In genomic region chr4:2731907-2732314, GRCh38 we compare ENCODE assay signal across 2 cellular contexts.
A peak's percentile ranks its signal among the peaks of the same experiment; 100 is the strongest.
TF ChIP-seq lines count a peak whose summit lies in the region.

No MANE protein-coding gene starts in this region.

TF ChIP-seq in K562, 482 proteins besides CTCF, POLR2A, EP300 and RAD21:
- TF ChIP-seq POLR2G (IDR thresholded peaks at IDR 0.05; ENCODE audit: low read depth, low read length): peak; percentile 54; the same call in 1 of the 2 replicates
- no peak for TF ChIP-seq MAFK (IDR thresholded peaks at IDR 0.05; ENCODE audit: low read length)
- TF ChIP-seq ZBTB33 (CRISPR knock-in tag; IDR thresholded peaks at IDR 0.05): peak; percentile 94
- TF ChIP-seq TRIM24 (IDR thresholded peaks at IDR 0.05): no peak
- no peak for TF ChIP-seq JUNB (CRISPR knock-in tag; conservative IDR thresholded peaks at IDR 0.05)
- TF ChIP-seq DLX4 (CRISPR knock-in tag; IDR thresholded peaks at IDR 0.05): no peak
- no peak for TF ChIP-seq ZNF41 (CRISPR knock-in tag; conservative IDR thresholded peaks at IDR 0.05)
- TF ChIP-seq MTA1 (IDR thresholded peaks at IDR 0.05; ENCODE audit: borderline replicate concordance): no peak
- no peak for TF ChIP-seq MITF (IDR thresholded peaks at IDR 0.05)
- TF ChIP-seq HSF4 (CRISPR knock-in tag; IDR thresholded peaks at IDR 0.05; ENCODE audit: borderline replicate concordance): no peak
- TF ChIP-seq ATF1 (CRISPR knock-in tag; IDR thresholded peaks at IDR 0.05): no peak
- no peak for TF ChIP-seq ATF1 (tag; IDR thresholded peaks at IDR 0.05)

TF ChIP-seq in HepG2, 621 proteins besides CTCF, POLR2A, EP300 and RAD21:
- TF ChIP-seq ZNF512B (CRISPR knock-in tag; IDR thresholded peaks at IDR 0.05; ENCODE audit: borderline replicate concordance): no peak
- no peak for TF ChIP-seq ZNF253 (CRISPR knock-in tag; IDR thresholded peaks at IDR 0.05; ENCODE audit: borderline replicate concordance)
- no peak for TF ChIP-seq RNF2 (conservative IDR thresholded peaks at IDR 0.05; ENCODE audit: low read depth)
- TF ChIP-seq ETV5 (CRISPR knock-in tag; IDR thresholded peaks at IDR 0.05; ENCODE audit: borderline replicate concordance): no peak
- TF ChIP-seq SMARCE1 (IDR thresholded peaks at IDR 0.05; ENCODE audit: borderline replicate concordance): no peak
- no peak for TF ChIP-seq HOXA7 (CRISPR knock-in tag; IDR thresholded peaks at IDR 0.05)
- TF ChIP-seq, protein P1, sequence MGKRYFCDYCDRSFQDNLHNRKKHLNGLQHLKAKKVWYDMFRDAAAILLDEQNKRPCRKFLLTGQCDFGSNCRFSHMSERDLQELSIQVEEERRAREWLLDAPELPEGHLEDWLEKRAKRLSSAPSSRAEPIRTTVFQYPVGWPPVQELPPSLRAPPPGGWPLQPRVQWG (CRISPR knock-in tag; IDR thresholded peaks at IDR 0.05; ENCODE audit: borderline replicate concordance, low read depth): no peak
- peak; percentile 84 for TF ChIP-seq ZBTB33 (CRISPR knock-in tag; IDR thresholded peaks at IDR 0.05)
- no peak for TF ChIP-seq PAXIP1 (CRISPR knock-in tag; conservative IDR thresholded peaks at IDR 0.05)
- TF ChIP-seq RBM39 (IDR thresholded peaks at IDR 0.05; ENCODE audit: low read depth, low read length, poor library complexity, severe bottlenecking): peak; percentile 26
- TF ChIP-seq CREBL2 (CRISPR knock-in tag; IDR thresholded peaks at IDR 0.05; ENCODE audit: borderline replicate concordance): no peak
- TF ChIP-seq MBNL3 (CRISPR knock-in tag; conservative IDR thresholded peaks at IDR 0.05): no peak
- TF ChIP-seq ZBTB38 (CRISPR knock-in tag; IDR thresholded peaks at IDR 0.05): peak; percentile 25; the same call in 1 of the 2 replicates
- TF ChIP-seq AGO2 (optimal IDR thresholded peaks at IDR 0.05; ENCODE audit: low read depth, low read length): peak; percentile 51
- no peak for TF ChIP-seq ZNF510 (CRISPR knock-in tag; IDR thresholded peaks at IDR 0.05; ENCODE audit: low read depth)
TF ChIP-seq in HepG2: peak in this region for 4.
